Comparison of ENCODE assay signal across 12 cellular contexts in the genomic region with DNA sequence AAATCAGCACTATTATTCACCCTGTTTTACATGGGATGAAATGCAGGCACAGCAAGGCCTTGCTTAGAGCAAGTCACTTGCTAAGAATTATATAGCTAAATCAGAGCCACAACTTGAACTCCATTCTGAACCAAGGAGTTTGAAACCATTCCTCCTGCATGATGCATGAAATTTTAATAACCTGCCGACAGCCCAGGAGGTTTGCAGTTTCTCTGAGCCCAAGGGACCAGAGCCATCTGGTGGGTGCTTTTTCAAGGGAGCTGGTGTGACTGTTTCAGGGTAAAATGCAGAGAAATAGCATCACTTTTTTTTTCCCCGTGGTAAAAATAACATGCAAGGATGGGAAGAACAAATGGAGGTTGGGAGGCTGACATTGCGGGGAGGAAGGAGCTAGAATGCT. TPM values are rescaled to one million over a fixed set of nuclear protein-coding genes. Genes with fewer than 3 reads are reported as not detected.
DNase-seq lines count a peak whose midpoint lies in the region; ATAC-seq and TF ChIP-seq lines count a peak whose summit lies in the region.
"Had no signal": no experiment of that assay in that cellular context is flagged by ENCODE, and none has a peak within 500 bp of the region (broad histone marks: within the 10 kb centered on the region; RNA-seq: fewer than 3 reads in every experiment).

No MANE protein-coding gene starts in this region.

- H3K9me3 ChIP-seq in RWPE2 (ENCODE audit: severe bottlenecking) (no peaks in the 10 kb centered on the region), psoas muscle (no peaks in the 10 kb centered on the region)
- H3K9me3 ChIP-seq: spleen had no signal

- ATAC-seq in RWPE2 (ENCODE audit: low read depth) (no peak), psoas muscle (peak in 3 of 4 donors; percentile 72 to 77 (median 77)), GM21515 (IDR thresholded peaks at IDR 0.05; ENCODE audit: unreplicated experiment) (no peak)

- CTCF ChIA-PET in BJ (lab: Yijun Ruan, JAX): interaction anchor here (0.6 to 4.4 kb wide), 22 partner anchors 8 to 658 kb away, joined by 3 to 77 read pairs (median 3); no protein-coding TSS in a partner anchor

- peak; percentile 36 for DNase-seq in BJ (ENCODE audit: low read depth)
- DNase-seq in RWPE2 (ENCODE audit: low spot score): no peak
- DNase-seq in fibroblast of pulmonary artery (ENCODE audit: low read depth): peak; percentile 29
- no peak for DNase-seq in psoas muscle
- DNase-seq in NCI-H2029 (lab: John Stamatoyannopoulos, UW): no peak
- DNase-seq in H7: no peak
- no peak for DNase-seq in T-helper 2 cell
- DNase-seq: activated CD4-positive, alpha-beta memory T cell treated with anti-CD3 and anti-CD28 coated beads, Interleukin-2, amount 10 ng/mL, durations not matched to agents 7 days and 5 days; CD4-positive, alpha-beta T cell; NCI-H1436; spleen had no signal

- 59 to 64% (median 60%) methylated on average over 3 of the region's 3 CpGs for WGBS in psoas muscle, 3 donors

- POLR2A ChIA-PET in BJ (lab: Charles Lee): interaction anchor here (0.6 kb wide), 2 partner anchors 16 to 158 kb away, joined by 3 to 16 read pairs; no protein-coding TSS in a partner anchor

- H3K27ac ChIP-seq in RWPE2 (ENCODE audit: poor library complexity, severe bottlenecking): no peak overlapping the region
- peak overlapping the region; percentile 23 for H3K27ac ChIP-seq in psoas muscle
- H3K27ac ChIP-seq: spleen had no signal

- H3K36me3 ChIP-seq in BJ (ENCODE audit: control insufficient read depth, insufficient read depth, low read length): no peaks in the 10 kb centered on the region
- no peaks in the 10 kb centered on the region for H3K36me3 ChIP-seq in RWPE2 (ENCODE audit: low read depth)
- no peaks in the 10 kb centered on the region for H3K36me3 ChIP-seq in psoas muscle (ENCODE audit: insufficient read depth in 1 of 2, low read depth in 1 of 2)
- no peaks in the 10 kb centered on the region for H3K36me3 ChIP-seq in H7 (replicated peaks; ENCODE audit: control insufficient read depth, insufficient read depth, low read length)
- H3K36me3 ChIP-seq: spleen had no signal

- intact Hi-C loops in psoas muscle (cut with DNase I): no loop called here

- no peaks in the 10 kb centered on the region for H3K27me3 ChIP-seq in BJ (ENCODE audit: control insufficient read depth, insufficient read depth, low read length)
- no peaks in the 10 kb centered on the region for H3K27me3 ChIP-seq in RWPE2 (ENCODE audit: insufficient read depth, poor library complexity, severe bottlenecking)
- no peaks in the 10 kb centered on the region for H3K27me3 ChIP-seq in psoas muscle (ENCODE audit: insufficient read depth in 3 of 3, low read length in 2 of 3)
- no peaks in the 10 kb centered on the region for H3K27me3 ChIP-seq in H7 (ENCODE audit: control insufficient read depth, insufficient read depth, low read length)
- H3K27me3 ChIP-seq: spleen had no signal

- H3K4me1 ChIP-seq in RWPE2 (ENCODE audit: insufficient read depth, poor library complexity, severe bottlenecking) (no peaks in the 10 kb centered on the region), psoas muscle (peaks cover 3% of the 10 kb centered on the region)

- H3K4me3 ChIP-seq in BJ (ENCODE audit: low read depth, low read length) (no peak overlapping the region), RWPE2 (ENCODE audit: severe bottlenecking) (no peak overlapping the region), fibroblast of pulmonary artery (replicated peaks; ENCODE audit: low read depth, low read length) (no peak overlapping the region), psoas muscle (no peak overlapping the region), H7 (ENCODE audit: insufficient read depth, low read depth, low read length) (no peak overlapping the region)
- H3K4me3 ChIP-seq: spleen had no signal

- TF ChIP-seq CTCF in BJ (IDR thresholded peaks at IDR 0.05; ENCODE audit: insufficient read depth, low read depth, low read length): peak; percentile 66
- peak; percentile 28 for TF ChIP-seq CTCF in RWPE2 (IDR thresholded peaks at IDR 0.05; ENCODE audit: poor library complexity, severe bottlenecking)
- TF ChIP-seq CTCF in fibroblast of pulmonary artery (IDR thresholded peaks at IDR 0.05; ENCODE audit: low read length, missing control alignments): peak; percentile 18
- TF ChIP-seq CTCF in psoas muscle (IDR thresholded peaks at IDR 0.05): peak; percentile 23

RNA-seq across cellular contexts. Expression of gene NAV2, which starts 22.9 kb away (rescaled TPM):
- 3.8 and 6.1 TPM in 2 replicates for polyA plus RNA-seq in BJ (2011; rRNA removed)
- polyA minus RNA-seq in BJ (2011; rRNA and poly(A)+ RNA removed): 18.7 and 27.1 TPM in 2 replicates
- total RNA-seq in psoas muscle: 10 to 100 TPM in 1 of 4 donors, 1 to 10 TPM in 3; 2.1 to 21.8 (median 4.4) TPM
- 1 to 10 TPM in 1 of 3 donors, under 1 TPM in 2; 0.68 to 4.4 (median 0.86) TPM for polyA plus RNA-seq in psoas muscle
- 11.1 and 12.3 TPM in 2 replicates for total RNA-seq in H7 (2014; rRNA removed; shearing (Covaris generic))

Comparison
In these comparisons a context has a peak if more than half of its experiments do, and no peak if none do; other contexts are left out.
1. DNase-seq: peak in BJ (single experiment) and fibroblast of pulmonary artery (single experiment); none in RWPE2 (single experiment), psoas muscle (0 of 2), NCI-H2029 (single experiment), H7 (single experiment) and T-helper 2 cell (0 of 5).
2. ATAC-seq: peak in psoas muscle (3 of 4); none in RWPE2 (single experiment) and GM21515 (single experiment).
3. Peak in every context shown above with its lines, with median percentiles within 50 percentile points of each other: CTCF ChIP-seq.